11 cellular contexts compared by ENCODE assay signal in the genomic region with DNA sequence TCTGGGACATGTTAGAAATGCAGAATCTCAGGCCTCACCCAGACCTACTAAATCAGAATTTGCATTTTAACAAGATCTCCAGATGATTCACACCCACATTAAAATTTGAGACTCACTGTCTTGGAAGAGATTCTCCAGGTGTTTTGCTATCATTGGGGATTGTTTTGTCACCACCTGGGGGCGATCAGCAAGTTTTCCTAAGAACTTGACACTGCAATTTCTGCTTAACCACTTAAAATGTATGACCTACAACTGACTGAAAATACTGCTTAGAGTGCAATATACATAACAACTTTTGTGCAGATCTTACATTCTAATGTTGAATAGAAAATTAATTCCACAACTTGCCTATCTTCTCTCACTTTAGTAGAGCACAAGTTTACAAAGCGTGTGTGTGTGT. TPM values are rescaled to one million over a fixed set of nuclear protein-coding genes. Genes with fewer than 3 reads are reported as not detected.
DNase-seq lines count a peak whose midpoint lies in the region; ATAC-seq, FAIRE-seq and TF ChIP-seq lines count a peak whose summit lies in the region.
"Had no signal": no experiment of that assay in that cellular context is flagged by ENCODE, and none has a peak within 500 bp of the region (broad histone marks: within the 10 kb centered on the region; RNA-seq: fewer than 3 reads in every experiment).

No MANE protein-coding gene starts in this region.

- no peaks in the 10 kb centered on the region for H3K9me2 ChIP-seq in Karpas-422 (replicated peaks; ENCODE audit: insufficient read depth, low read length)

- no peaks in the 10 kb centered on the region for H3K4me1 Mint-ChIP-seq in astrocyte (ENCODE audit: low read depth, unreplicated experiment)

- H3K27ac Mint-ChIP-seq in astrocyte (ENCODE audit: unreplicated experiment) = no peak overlapping the region

- H3K27me3 Mint-ChIP-seq in astrocyte (ENCODE audit: low read depth, unreplicated experiment) = peaks cover 4% of the 10 kb centered on the region

- H3K36me3 ChIP-seq in Karpas-422 (ENCODE audit: insufficient read depth, low read length) = no peaks in the 10 kb centered on the region
- no peaks in the 10 kb centered on the region for H3K36me3 ChIP-seq in astrocyte (ENCODE audit: insufficient read depth, low read length)
- no peaks in the 10 kb centered on the region for H3K36me3 ChIP-seq in pancreas
- no peaks in the 10 kb centered on the region for H3K36me3 ChIP-seq in stomach
- H3K36me3 ChIP-seq: cardiac muscle cell had no signal

- H4K20me1 ChIP-seq in Karpas-422 (ENCODE audit: insufficient read depth, low read depth, low read length) (no peaks in the 10 kb centered on the region), astrocyte (ENCODE audit: insufficient read depth, low read length) (no peaks in the 10 kb centered on the region)

- H3K4me1 ChIP-seq in Karpas-422 (ENCODE audit: low read length) (peaks cover 36% of the 10 kb centered on the region), astrocyte (ENCODE audit: insufficient read depth, low read length) (no peaks in the 10 kb centered on the region), pancreas (no peaks in the 10 kb centered on the region), stomach (no peaks in the 10 kb centered on the region)

- peaks cover 4% of the 10 kb centered on the region for H3K9me3 Mint-ChIP-seq in astrocyte (ENCODE audit: unreplicated experiment)

- H3K9me3 ChIP-seq in Karpas-422 (ENCODE audit: low read length) (no peaks in the 10 kb centered on the region), astrocyte (ENCODE audit: insufficient read depth, low read depth, low read length) (no peaks in the 10 kb centered on the region), pancreas (no peaks in the 10 kb centered on the region), stomach (no peaks in the 10 kb centered on the region)

- no peak for TF ChIP-seq POLR2A in stomach (IDR thresholded peaks at IDR 0.05)

- H3K36me3 Mint-ChIP-seq in astrocyte (ENCODE audit: low read depth, unreplicated experiment) = no peaks in the 10 kb centered on the region

- H3K4me2 ChIP-seq in Karpas-422 (ENCODE audit: low read depth, low read length, poor library complexity, severe bottlenecking) (peak overlapping the region; percentile 36), astrocyte (ENCODE audit: low read length) (no peak overlapping the region)

- H3K27me3 ChIP-seq in Karpas-422 (ENCODE audit: low read length) = no peaks in the 10 kb centered on the region
- H3K27me3 ChIP-seq in astrocyte (ENCODE audit: insufficient read depth, low read length) = no peaks in the 10 kb centered on the region
- no peaks in the 10 kb centered on the region for H3K27me3 ChIP-seq in pancreas
- H3K27me3 ChIP-seq in stomach = no peaks in the 10 kb centered on the region

- H3K4me3 Mint-ChIP-seq in astrocyte (ENCODE audit: unreplicated experiment) = no peak overlapping the region

- ATAC-seq in pancreas = no peak
- ATAC-seq in GM18870 (IDR thresholded peaks at IDR 0.05; ENCODE audit: unreplicated experiment) = no peak

- H3K4me3 ChIP-seq in Karpas-422 (ENCODE audit: low read length) (no peak overlapping the region), astrocyte (ENCODE audit: insufficient read depth, low read depth, low read length) (no peak overlapping the region), retinal pigment epithelial cell (ENCODE audit: low read length) (no peak overlapping the region), pancreas (no peak overlapping the region), stomach (no peak overlapping the region)
- H3K4me3 ChIP-seq: cardiac muscle cell had no signal

- H2AFZ ChIP-seq in Karpas-422 (ENCODE audit: low read length) = peak overlapping the region; percentile 78; the same call in 1 of the 2 replicates
- no peak overlapping the region for H2AFZ ChIP-seq in astrocyte (ENCODE audit: low read depth, low read length)

- DNase-seq in activated CD8-positive, alpha-beta memory T cell treated with anti-CD3 and anti-CD28 coated beads, Interleukin-2, amount 50 U/mL, for 4 hours = peak; percentile 29
- no peak for DNase-seq in activated CD8-positive, alpha-beta memory T cell treated with anti-CD3 and anti-CD28 coated beads, Interleukin-2, amount 50 U/mL, for 48 hours
- peak; percentile 75 for DNase-seq in Karpas-422
- DNase-seq in astrocyte (ENCODE audit: low read depth) = no peak
- DNase-seq in retinal pigment epithelial cell (ENCODE audit: low read depth) = no peak
- no peak for DNase-seq in pancreas
- DNase-seq in stomach = no peak
- DNase-seq: activated CD4-positive, CD25-positive, alpha-beta regulatory T cell treated with anti-CD3 and anti-CD28 coated beads, Interleukin-2, amount 50 U/mL, for 72 hours; NCI-H774 had no signal

- intact Hi-C loops in pancreas (cut with DNase I) (no loop called here), stomach (cut with DNase I; ENCODE audit: low total_unique reads) (no loop called here)

- TF ChIP-seq CTCF in astrocyte (IDR thresholded peaks at IDR 0.05; ENCODE audit: insufficient read depth, low read depth, low read length) (no peak), retinal pigment epithelial cell (conservative IDR thresholded peaks at IDR 0.05; ENCODE audit: low read depth, low read length) (peak; percentile 25), pancreas (IDR thresholded peaks at IDR 0.05) (no peak), stomach (IDR thresholded peaks at IDR 0.05) (no peak)

- WGBS in pancreas, 2 donors = 57 to 64% methylated on average over 2 of the region's 2 CpGs
- 57 to 64% (median 61%) methylated on average over 2 of the region's 2 CpGs for WGBS in stomach, 5 donors

- peak; percentile 9 for FAIRE-seq in astrocyte (lab: Jason Lieb, UNC)
- no peak for FAIRE-seq in pancreas (lab: Jason Lieb, UNC)

- no peak for TF ChIP-seq EP300 in stomach (IDR thresholded peaks at IDR 0.05)

- H3K9ac ChIP-seq in Karpas-422 (ENCODE audit: low read length) = 0 out of 2 replicates have a peak overlapping the region, but pooled peaks have one; percentile 1
- no peak overlapping the region for H3K9ac ChIP-seq in astrocyte (ENCODE audit: low read length)

- H3K27ac ChIP-seq in Karpas-422 (ENCODE audit: low read length) = peak overlapping the region; percentile 22; the same call in 1 of the 2 replicates
- no peak overlapping the region for H3K27ac ChIP-seq in astrocyte (ENCODE audit: low read depth, low read length)
- no peak overlapping the region for H3K27ac ChIP-seq in pancreas
- H3K27ac ChIP-seq in stomach = no peak overlapping the region
- H3K27ac ChIP-seq: cardiac muscle cell had no signal

- H3K79me2 ChIP-seq in Karpas-422 (ENCODE audit: low read length) (no peaks in the 10 kb centered on the region), astrocyte (ENCODE audit: insufficient read depth, low read length) (no peaks in the 10 kb centered on the region)

RNA-seq across cellular contexts. Expression of gene ITGA4, which starts 18.9 kb away (rescaled TPM):
- 176 and 244 TPM in 2 replicates for total RNA-seq in Karpas-422 (2014; rRNA removed; shearing (Covaris generic); ENCODE audit: low replicate concordance)
- total RNA-seq in astrocyte (20.0 and 23.5 TPM in 2 replicates), pancreas (1 to 10 TPM in 3 of 6 donors, under 1 TPM in 3; 0.60 to 5.8 (median 1.5) TPM), stomach (10 to 100 TPM in 3 of 5 donors, 1 to 10 TPM in 2; 7.6 to 48.4 (median 39.8) TPM)
- polyA plus RNA-seq in pancreas (under 1 TPM; 0.15 to 0.28 TPM), stomach (1 to 10 TPM in 2 of 3 donors, under 1 TPM in 1; 0.45 to 1.7 (median 1.2) TPM)

Comparison
In these comparisons a context has a peak if more than half of its experiments do, and no peak if none do; other contexts are left out.
1. DNase-seq: peak in activated CD8-positive, alpha-beta memory T cell treated with anti-CD3 and anti-CD28 coated beads, Interleukin-2, amount 50 U/mL, for 4 hours (single experiment) and Karpas-422 (single experiment); none in activated CD8-positive, alpha-beta memory T cell treated with anti-CD3 and anti-CD28 coated beads, Interleukin-2, amount 50 U/mL, for 48 hours (single experiment), astrocyte (single experiment), retinal pigment epithelial cell (single experiment), pancreas (0 of 6) and stomach (single experiment).